Comparison of ENCODE assay signal across 1 cellular context in the genomic region with DNA sequence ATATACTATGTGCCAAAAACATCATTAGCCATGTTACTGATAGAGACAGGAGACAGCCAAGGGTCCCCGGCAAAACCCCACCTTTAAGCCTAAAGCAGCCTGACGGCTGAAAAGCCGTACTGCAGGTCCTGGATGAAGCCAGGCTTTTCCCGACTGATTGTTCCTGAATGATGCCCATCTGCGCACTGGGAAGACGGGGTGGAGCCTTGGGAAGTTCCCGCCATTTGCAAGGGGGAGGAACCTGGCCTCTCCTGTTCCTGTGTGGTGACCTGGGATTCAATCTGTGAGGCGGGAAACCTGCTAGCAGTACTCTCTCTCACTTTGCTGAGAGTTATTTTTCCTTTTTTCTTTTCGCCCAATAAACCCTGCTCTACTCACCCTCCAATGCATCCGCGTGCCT.
TF ChIP-seq lines count a peak whose summit lies in the region.

No MANE protein-coding gene starts in this region.

TF ChIP-seq in GM23338, 12 proteins besides CTCF, POLR2A, EP300 and RAD21:
- TF ChIP-seq, protein P1, sequence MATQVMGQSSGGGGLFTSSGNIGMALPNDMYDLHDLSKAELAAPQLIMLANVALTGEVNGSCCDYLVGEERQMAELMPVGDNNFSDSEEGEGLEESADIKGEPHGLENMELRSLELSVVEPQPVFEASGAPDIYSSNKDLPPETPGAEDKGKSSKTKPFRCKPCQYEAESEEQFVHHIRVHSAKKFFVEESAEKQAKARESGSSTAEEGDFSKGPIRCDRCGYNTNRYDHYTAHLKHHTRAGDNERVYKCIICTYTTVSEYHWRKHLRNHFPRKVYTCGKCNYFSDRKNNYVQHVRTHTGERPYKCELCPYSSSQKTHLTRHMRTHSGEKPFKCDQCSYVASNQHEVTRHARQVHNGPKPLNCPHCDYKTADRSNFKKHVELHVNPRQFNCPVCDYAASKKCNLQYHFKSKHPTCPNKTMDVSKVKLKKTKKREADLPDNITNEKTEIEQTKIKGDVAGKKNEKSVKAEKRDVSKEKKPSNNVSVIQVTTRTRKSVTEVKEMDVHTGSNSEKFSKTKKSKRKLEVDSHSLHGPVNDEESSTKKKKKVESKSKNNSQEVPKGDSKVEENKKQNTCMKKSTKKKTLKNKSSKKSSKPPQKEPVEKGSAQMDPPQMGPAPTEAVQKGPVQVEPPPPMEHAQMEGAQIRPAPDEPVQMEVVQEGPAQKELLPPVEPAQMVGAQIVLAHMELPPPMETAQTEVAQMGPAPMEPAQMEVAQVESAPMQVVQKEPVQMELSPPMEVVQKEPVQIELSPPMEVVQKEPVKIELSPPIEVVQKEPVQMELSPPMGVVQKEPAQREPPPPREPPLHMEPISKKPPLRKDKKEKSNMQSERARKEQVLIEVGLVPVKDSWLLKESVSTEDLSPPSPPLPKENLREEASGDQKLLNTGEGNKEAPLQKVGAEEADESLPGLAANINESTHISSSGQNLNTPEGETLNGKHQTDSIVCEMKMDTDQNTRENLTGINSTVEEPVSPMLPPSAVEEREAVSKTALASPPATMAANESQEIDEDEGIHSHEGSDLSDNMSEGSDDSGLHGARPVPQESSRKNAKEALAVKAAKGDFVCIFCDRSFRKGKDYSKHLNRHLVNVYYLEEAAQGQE (IDR thresholded peaks at IDR 0.05; ENCODE audit: unreplicated experiment): no peak
- TF ChIP-seq CREB1 (CRISPR knock-in tag; IDR thresholded peaks at IDR 0.05; ENCODE audit: low read depth): no peak
- TF ChIP-seq POLR2AphosphoS5 (IDR thresholded peaks at IDR 0.05; ENCODE audit: low read depth): no peak
- no peak for TF ChIP-seq ZNF114 (CRISPR knock-in tag; IDR thresholded peaks at IDR 0.05)
- TF ChIP-seq NANOG (IDR thresholded peaks at IDR 0.05; ENCODE audit: borderline replicate concordance): no peak
- TF ChIP-seq STAT1 (IDR thresholded peaks at IDR 0.05; ENCODE audit: unreplicated experiment): no peak
- no peak for TF ChIP-seq JUNB (IDR thresholded peaks at IDR 0.05; ENCODE audit: unreplicated experiment)
- TF ChIP-seq, protein P2, sequence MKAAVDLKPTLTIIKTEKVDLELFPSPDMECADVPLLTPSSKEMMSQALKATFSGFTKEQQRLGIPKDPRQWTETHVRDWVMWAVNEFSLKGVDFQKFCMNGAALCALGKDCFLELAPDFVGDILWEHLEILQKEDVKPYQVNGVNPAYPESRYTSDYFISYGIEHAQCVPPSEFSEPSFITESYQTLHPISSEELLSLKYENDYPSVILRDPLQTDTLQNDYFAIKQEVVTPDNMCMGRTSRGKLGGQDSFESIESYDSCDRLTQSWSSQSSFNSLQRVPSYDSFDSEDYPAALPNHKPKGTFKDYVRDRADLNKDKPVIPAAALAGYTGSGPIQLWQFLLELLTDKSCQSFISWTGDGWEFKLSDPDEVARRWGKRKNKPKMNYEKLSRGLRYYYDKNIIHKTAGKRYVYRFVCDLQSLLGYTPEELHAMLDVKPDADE (IDR thresholded peaks at IDR 0.05): no peak
- TF ChIP-seq EZH2phosphoT487 (IDR thresholded peaks at IDR 0.05; ENCODE audit: unreplicated experiment): no peak
- TF ChIP-seq ZNF331 (CRISPR knock-in tag; IDR thresholded peaks at IDR 0.05; ENCODE audit: low read depth): no peak
- no peak for TF ChIP-seq EZH2 (IDR thresholded peaks at IDR 0.05; ENCODE audit: low read depth, unreplicated experiment)
- TF ChIP-seq, protein P3, sequence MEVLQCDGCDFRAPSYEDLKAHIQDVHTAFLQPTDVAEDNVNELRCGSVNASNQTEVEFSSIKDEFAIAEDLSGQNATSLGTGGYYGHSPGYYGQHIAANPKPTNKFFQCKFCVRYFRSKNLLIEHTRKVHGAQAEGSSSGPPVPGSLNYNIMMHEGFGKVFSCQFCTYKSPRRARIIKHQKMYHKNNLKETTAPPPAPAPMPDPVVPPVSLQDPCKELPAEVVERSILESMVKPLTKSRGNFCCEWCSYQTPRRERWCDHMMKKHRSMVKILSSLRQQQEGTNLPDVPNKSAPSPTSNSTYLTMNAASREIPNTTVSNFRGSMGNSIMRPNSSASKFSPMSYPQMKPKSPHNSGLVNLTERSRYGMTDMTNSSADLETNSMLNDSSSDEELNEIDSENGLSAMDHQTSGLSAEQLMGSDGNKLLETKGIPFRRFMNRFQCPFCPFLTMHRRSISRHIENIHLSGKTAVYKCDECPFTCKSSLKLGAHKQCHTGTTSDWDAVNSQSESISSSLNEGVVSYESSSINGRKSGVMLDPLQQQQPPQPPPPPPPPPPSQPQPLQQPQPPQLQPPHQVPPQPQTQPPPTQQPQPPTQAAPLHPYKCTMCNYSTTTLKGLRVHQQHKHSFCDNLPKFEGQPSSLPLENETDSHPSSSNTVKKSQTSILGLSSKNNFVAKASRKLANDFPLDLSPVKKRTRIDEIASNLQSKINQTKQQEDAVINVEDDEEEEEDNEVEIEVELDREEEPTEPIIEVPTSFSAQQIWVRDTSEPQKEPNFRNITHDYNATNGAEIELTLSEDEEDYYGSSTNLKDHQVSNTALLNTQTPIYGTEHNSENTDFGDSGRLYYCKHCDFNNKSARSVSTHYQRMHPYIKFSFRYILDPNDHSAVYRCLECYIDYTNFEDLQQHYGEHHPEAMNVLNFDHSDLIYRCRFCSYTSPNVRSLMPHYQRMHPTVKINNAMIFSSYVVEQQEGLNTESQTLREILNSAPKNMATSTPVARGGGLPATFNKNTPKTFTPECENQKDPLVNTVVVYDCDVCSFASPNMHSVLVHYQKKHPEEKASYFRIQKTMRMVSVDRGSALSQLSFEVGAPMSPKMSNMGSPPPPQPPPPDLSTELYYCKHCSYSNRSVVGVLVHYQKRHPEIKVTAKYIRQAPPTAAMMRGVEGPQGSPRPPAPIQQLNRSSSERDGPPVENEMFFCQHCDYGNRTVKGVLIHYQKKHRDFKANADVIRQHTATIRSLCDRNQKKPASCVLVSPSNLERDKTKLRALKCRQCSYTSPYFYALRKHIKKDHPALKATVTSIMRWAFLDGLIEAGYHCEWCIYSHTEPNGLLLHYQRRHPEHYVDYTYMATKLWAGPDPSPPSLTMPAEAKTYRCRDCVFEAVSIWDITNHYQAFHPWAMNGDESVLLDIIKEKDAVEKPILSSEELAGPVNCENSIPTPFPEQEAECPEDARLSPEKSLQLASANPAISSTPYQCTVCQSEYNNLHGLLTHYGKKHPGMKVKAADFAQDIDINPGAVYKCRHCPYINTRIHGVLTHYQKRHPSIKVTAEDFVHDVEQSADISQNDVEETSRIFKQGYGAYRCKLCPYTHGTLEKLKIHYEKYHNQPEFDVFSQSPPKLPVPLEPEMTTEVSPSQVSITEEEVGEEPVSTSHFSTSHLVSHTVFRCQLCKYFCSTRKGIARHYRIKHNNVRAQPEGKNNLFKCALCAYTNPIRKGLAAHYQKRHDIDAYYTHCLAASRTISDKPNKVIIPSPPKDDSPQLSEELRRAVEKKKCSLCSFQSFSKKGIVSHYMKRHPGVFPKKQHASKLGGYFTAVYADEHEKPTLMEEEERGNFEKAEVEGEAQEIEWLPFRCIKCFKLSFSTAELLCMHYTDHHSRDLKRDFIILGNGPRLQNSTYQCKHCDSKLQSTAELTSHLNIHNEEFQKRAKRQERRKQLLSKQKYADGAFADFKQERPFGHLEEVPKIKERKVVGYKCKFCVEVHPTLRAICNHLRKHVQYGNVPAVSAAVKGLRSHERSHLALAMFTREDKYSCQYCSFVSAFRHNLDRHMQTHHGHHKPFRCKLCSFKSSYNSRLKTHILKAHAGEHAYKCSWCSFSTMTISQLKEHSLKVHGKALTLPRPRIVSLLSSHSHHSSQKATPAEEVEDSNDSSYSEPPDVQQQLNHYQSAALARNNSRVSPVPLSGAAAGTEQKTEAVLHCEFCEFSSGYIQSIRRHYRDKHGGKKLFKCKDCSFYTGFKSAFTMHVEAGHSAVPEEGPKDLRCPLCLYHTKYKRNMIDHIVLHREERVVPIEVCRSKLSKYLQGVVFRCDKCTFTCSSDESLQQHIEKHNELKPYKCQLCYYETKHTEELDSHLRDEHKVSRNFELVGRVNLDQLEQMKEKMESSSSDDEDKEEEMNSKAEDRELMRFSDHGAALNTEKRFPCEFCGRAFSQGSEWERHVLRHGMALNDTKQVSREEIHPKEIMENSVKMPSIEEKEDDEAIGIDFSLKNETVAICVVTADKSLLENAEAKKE (CRISPR knock-in tag; IDR thresholded peaks at IDR 0.05): no peak
